19 cellular contexts compared by ENCODE assay signal in the genomic region with DNA sequence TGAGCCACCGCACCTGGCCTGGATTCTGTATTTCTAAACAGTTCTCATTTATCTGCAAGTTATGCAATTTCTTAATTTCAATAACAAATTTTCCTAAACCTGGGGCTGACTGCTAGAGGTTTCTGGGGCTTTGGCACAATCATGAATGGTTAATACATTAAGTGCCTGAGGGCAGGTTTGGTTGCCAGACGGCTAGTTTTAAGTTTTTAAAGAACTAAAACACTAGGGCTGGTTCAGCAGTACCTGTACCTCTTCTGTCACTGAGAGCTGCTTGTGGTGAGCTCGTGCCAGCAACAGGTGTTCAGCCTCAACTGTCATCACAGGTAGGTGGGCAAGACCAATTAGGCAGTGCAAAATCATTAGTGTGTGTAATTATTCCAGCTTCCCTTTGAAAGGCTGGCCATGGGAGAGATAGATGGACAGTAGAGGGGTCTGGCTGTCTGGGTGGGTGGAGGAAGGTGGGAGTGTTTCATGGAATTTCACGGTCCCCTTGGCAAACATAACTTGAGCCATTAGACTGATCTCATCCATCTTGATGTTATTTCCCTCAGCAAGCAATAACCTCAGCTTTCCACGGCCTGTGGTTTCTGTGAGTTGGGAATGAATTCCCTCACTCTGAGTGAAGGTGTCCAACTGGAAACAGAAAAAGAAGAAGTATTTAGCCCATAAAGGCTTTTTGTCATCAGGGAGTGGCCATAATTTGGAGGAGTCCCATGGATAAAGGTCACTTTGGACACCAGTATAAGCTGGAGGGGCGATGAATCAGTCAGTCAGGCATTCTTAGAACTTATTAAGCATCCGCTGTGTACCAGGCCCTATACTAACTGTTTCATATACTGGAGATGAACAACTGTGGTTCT.
DNase-seq lines count a peak whose midpoint lies in the region; ATAC-seq, FAIRE-seq and TF ChIP-seq lines count a peak whose summit lies in the region.
"Had no signal": no experiment of that assay in that cellular context is flagged by ENCODE, and none has a peak within 500 bp of the region (broad histone marks: within the 10 kb centered on the region; RNA-seq: fewer than 3 reads in every experiment).

No MANE protein-coding gene starts in this region.

- no peaks in the 10 kb centered on the region for H3K9me3 ChIP-seq in adipocyte (ENCODE audit: control insufficient read depth, low read length)
- H3K9me3 ChIP-seq in kidney (ENCODE audit: control insufficient read depth in 1 of 2, low read length in 2 of 2), result no peaks in the 10 kb centered on the region
- H3K9me3 ChIP-seq: HAP-1, transverse colon had no signal

- no peak for ATAC-seq in GM19023 (IDR thresholded peaks at IDR 0.05; ENCODE audit: unreplicated experiment)
- no peak for ATAC-seq in HG02885 (IDR thresholded peaks at IDR 0.05; ENCODE audit: poor library complexity, unreplicated experiment)
- ATAC-seq in foreskin keratinocyte, result no peak
- ATAC-seq in GM18868 (IDR thresholded peaks at IDR 0.05; ENCODE audit: unreplicated experiment), result no peak
- ATAC-seq: CD8-positive, alpha-beta T cell; SK-N-SH treated with all-trans-retinoic acid at 6 μM for 48 hours; stimulated activated memory B cell treated with anti-CD40 and anti-IgM and Interleukin-4, amounts not matched to agents 10 μg/mL and 1 μg/mL and 100 μg/mL, for 72 hours had no signal

- DNase-seq in HFF-Myc (ENCODE audit: extremely low read depth, low read depth) (peak; percentile 19), adipocyte (ENCODE audit: low read depth) (peak; percentile 43), kidney (no peak), foreskin keratinocyte (no peak)
- DNase-seq: 8988T; activated CD4-positive, alpha-beta T cell treated with anti-CD3 and anti-CD28 coated beads, Interleukin-2, amount 10 ng/mL, durations not matched to agents 24 days and 14 days; CD8-positive, alpha-beta T cell; left ventricle myocardium inferior; NCI-H2081; transverse colon had no signal

- TF ChIP-seq CTCF in HFF-Myc (IDR thresholded peaks at IDR 0.05; ENCODE audit: low read depth, low read length, missing control alignments), result no peak
- TF ChIP-seq CTCF in kidney (IDR thresholded peaks at IDR 0.05; ENCODE audit: borderline replicate concordance, extremely low read depth, insufficient read depth), result no peak
- no peak for TF ChIP-seq CTCF in foreskin keratinocyte (conservative IDR thresholded peaks at IDR 0.05)

- H3K4me3 ChIP-seq in ACC112 (ENCODE audit: low read depth, low read length) (no peak overlapping the region), HFF-Myc (replicated peaks; ENCODE audit: low read depth, low read length) (no peak overlapping the region), adipocyte (ENCODE audit: low read length) (no peak overlapping the region), kidney (ENCODE audit: low read length in 2 of 2) (peak overlapping the region in 1 of 2 donors; percentile 3)
- H3K4me3 ChIP-seq: HAP-1, left ventricle myocardium inferior, transverse colon had no signal

- no peaks in the 10 kb centered on the region for H3K79me2 ChIP-seq in ACC112 (ENCODE audit: control insufficient read depth, insufficient read depth, low read length, unreplicated experiment)

- intact Hi-C loops in kidney (cut with DNase I), result no loop called here

- H3K27me3 ChIP-seq in ACC112 (ENCODE audit: insufficient read depth, low read length) (no peaks in the 10 kb centered on the region), adipocyte (replicated peaks; ENCODE audit: control insufficient read depth, insufficient read depth, low read length) (no peaks in the 10 kb centered on the region), foreskin keratinocyte (no peaks in the 10 kb centered on the region)
- H3K27me3 ChIP-seq: transverse colon had no signal

- no peaks in the 10 kb centered on the region for H3K36me3 ChIP-seq in ACC112 (ENCODE audit: insufficient read depth, low read length)
- no peaks in the 10 kb centered on the region for H3K36me3 ChIP-seq in adipocyte (ENCODE audit: control insufficient read depth, insufficient read depth, low read length, severe bottlenecking)
- H3K36me3 ChIP-seq in kidney (ENCODE audit: control insufficient read depth in 1 of 2, insufficient read depth in 2 of 2, low read length in 2 of 2), result no peaks in the 10 kb centered on the region
- H3K36me3 ChIP-seq: HAP-1, left ventricle myocardium inferior, transverse colon had no signal

- H2AFZ ChIP-seq in ACC112 (ENCODE audit: low read length, unreplicated experiment), result no peak overlapping the region

- H3K27ac ChIP-seq in ACC112 (ENCODE audit: low read depth, low read length) (peak overlapping the region; percentile 26; the same call in 1 of the 2 replicates), kidney (ENCODE audit: low read depth in 2 of 2, low read length in 2 of 2) (peak overlapping the region; percentile 49 to 53), foreskin keratinocyte (no peak overlapping the region)
- H3K27ac ChIP-seq: left ventricle myocardium inferior, transverse colon had no signal

- H3K9ac ChIP-seq in adipocyte (ENCODE audit: low read length) (no peak overlapping the region), kidney (ENCODE audit: low read length in 2 of 2) (no peak overlapping the region)

- FAIRE-seq in kidney (lab: Jason Lieb, UNC), result no peak
- FAIRE-seq: bronchial epithelial cell, GM12892 had no signal

- H3K4me1 ChIP-seq in ACC112 (ENCODE audit: control insufficient read depth, insufficient read depth, low read length, unreplicated experiment) (peaks cover 32% of the 10 kb centered on the region), adipocyte (ENCODE audit: control insufficient read depth, insufficient read depth, low read length) (peaks cover 8% of the 10 kb centered on the region), kidney (ENCODE audit: control insufficient read depth in 1 of 2, insufficient read depth in 1 of 2, low read depth in 1 of 2, low read length in 2 of 2) (peaks cover 7 to 8% of the 10 kb centered on the region in 2 donors), foreskin keratinocyte (peaks cover 11% of the 10 kb centered on the region)
- H3K4me1 ChIP-seq: HAP-1, left ventricle myocardium inferior, transverse colon had no signal

Comparison
In these comparisons a context has a peak if more than half of its experiments do, and no peak if none do; other contexts are left out.
1. DNase-seq: peak in HFF-Myc (single experiment) and adipocyte (single experiment); none in kidney (single experiment) and foreskin keratinocyte (0 of 2).